Comparison of ENCODE assay signal across 12 cellular contexts in genomic region chr18:79245517-79246001, GRCh38.
DNase-seq lines count a peak whose midpoint lies in the region; TF ChIP-seq lines count a peak whose summit lies in the region.
"Had no signal": no experiment of that assay in that cellular context is flagged by ENCODE, and none has a peak within 500 bp of the region (broad histone marks: within the 10 kb centered on the region; RNA-seq: fewer than 3 reads in every experiment).

No MANE protein-coding gene starts in this region.

- POLR2A ChIA-PET in GM10248 (lab: Yijun Ruan, JAX) (no interaction called here), OCI-LY7 (lab: Charles Lee) (interaction anchor here (0.6 to 1.5 kb wide), 3 partner anchors 12 to 58 kb away, joined by 3 read pairs; no protein-coding TSS in a partner anchor)

- no peaks in the 10 kb centered on the region for H3K9me2 ChIP-seq in OCI-LY7 (ENCODE audit: insufficient read depth, low read length)

- H3K9me3 ChIP-seq in esophagus squamous epithelium (peaks cover 0 to 3% (median 0%) of the 10 kb centered on the region in 3 donors), OCI-LY7 (ENCODE audit: low read length) (no peaks in the 10 kb centered on the region)

- H4K20me1 ChIP-seq in OCI-LY7 (ENCODE audit: insufficient read depth, low read length) = no peaks in the 10 kb centered on the region

- H2AFZ ChIP-seq in OCI-LY7 (ENCODE audit: low read length) = no peak overlapping the region
- H2AFZ ChIP-seq: parathyroid adenoma had no signal

- no peaks in the 10 kb centered on the region for H3K9me3 Mint-ChIP-seq in IgD-negative memory B cell
- H3K9me3 Mint-ChIP-seq: activated naive CD4-positive, alpha-beta T cell treated with anti-CD3 and anti-CD28 coated beads, Interleukin-2, amount 50 U/mL, for 24 hours had no signal

- CTCF ChIA-PET in GM10248 (lab: Yijun Ruan, JAX) (interaction anchor here (0.7 to 1.1 kb wide), 5 partner anchors 13 to 370 kb away, joined by 3 to 5 read pairs (median 3); no protein-coding TSS in a partner anchor), OCI-LY7 (lab: Charles Lee; ENCODE audit: unreplicated experiment) (no interaction called here)

- BruUV-seq in OCI-LY7 (replicated peaks; lab: Mats Ljungman, UMichigan) = no TSS peak

- peaks cover 12 to 18% (median 12%) of the 10 kb centered on the region in 3 donors for H3K4me1 Mint-ChIP-seq in IgD-negative memory B cell

- peak overlapping the region; percentile 48 to 80 (median 66) for H3K27ac ChIP-seq in esophagus squamous epithelium
- H3K27ac ChIP-seq in OCI-LY7 (ENCODE audit: low read depth, low read length, poor library complexity, severe bottlenecking) = no peak overlapping the region
- H3K27ac ChIP-seq: HL-60, parathyroid adenoma had no signal

- intact Hi-C loops in esophagus squamous epithelium (cut with DNase I) (no loop called here), OCI-LY7 (cut with micrococcal nuclease; ENCODE audit: unreplicated experiment) (loop anchor here (2.0 to 10.0 kb wide), 3 partner anchors 49 to 371 kb away; partner anchors contain the start of gene ATP9B)

- no peak for TF ChIP-seq POLR2A in esophagus squamous epithelium (IDR thresholded peaks at IDR 0.05)

- no peaks in the 10 kb centered on the region for H3K27me3 ChIP-seq in esophagus squamous epithelium

- H3K79me2 ChIP-seq in OCI-LY7 (ENCODE audit: insufficient read depth, low read depth, low read length) = no peaks in the 10 kb centered on the region
- H3K79me2 ChIP-seq: parathyroid adenoma had no signal

- H3K27ac Mint-ChIP-seq in IgD-negative memory B cell = peak overlapping the region in 2 of 3 donors; percentile 59 to 77
- H3K27ac Mint-ChIP-seq: activated naive CD4-positive, alpha-beta T cell treated with anti-CD3 and anti-CD28 coated beads, Interleukin-2, amount 50 U/mL, for 24 hours had no signal

- no CpG with 5 or more reads among the region's 23 CpGs for WGBS in esophagus squamous epithelium, 2 donors

- H3K36me3 ChIP-seq in esophagus squamous epithelium = no peaks in the 10 kb centered on the region
- no peaks in the 10 kb centered on the region for H3K36me3 ChIP-seq in OCI-LY7 (ENCODE audit: insufficient read depth, low read length)

- H3K4me1 ChIP-seq in esophagus squamous epithelium (peaks cover 0 to 7% (median 0%) of the 10 kb centered on the region in 3 donors), OCI-LY7 (ENCODE audit: insufficient read depth, low read length, poor library complexity, severe bottlenecking) (peaks cover 54% of the 10 kb centered on the region)
- H3K4me1 ChIP-seq: parathyroid adenoma had no signal

- DNase-seq in NCI-H2081 (lab: John Stamatoyannopoulos, UW) (peak; percentile 30 to 57), NCI-H2081 treated with DMSO at 0.1 percent for 48 hours (lab: John Stamatoyannopoulos, UW) (no peak), T-helper 22 cell (ENCODE audit: low read depth) (peak; percentile 68), esophagus squamous epithelium (lab: John Stamatoyannopoulos, UW) (peak; percentile 8), GM10248 (ENCODE audit: extremely low spot score) (no peak), OCI-LY7 (ENCODE audit: low spot score) (no peak), NOMO-1 (lab: John Stamatoyannopoulos, UW; ENCODE audit: unreplicated experiment in 2 of 2) (no peak)
- DNase-seq: glutamatergic neuron had no signal

- H3K4me3 ChIP-seq in esophagus squamous epithelium (peak overlapping the region in 1 of 4 donors; percentile 43), OCI-LY7 (ENCODE audit: low read depth, low read length, poor library complexity, severe bottlenecking) (no peak overlapping the region)

- H3K4me2 ChIP-seq in OCI-LY7 (ENCODE audit: low read length) = no peak overlapping the region

- no peaks in the 10 kb centered on the region for H3K36me3 Mint-ChIP-seq in IgD-negative memory B cell
- H3K36me3 Mint-ChIP-seq: activated naive CD4-positive, alpha-beta T cell treated with anti-CD3 and anti-CD28 coated beads, Interleukin-2, amount 50 U/mL, for 24 hours had no signal

- TF ChIP-seq CTCF in esophagus squamous epithelium (IDR thresholded peaks at IDR 0.05) (no peak), GM10248 (IDR thresholded peaks at IDR 0.05; ENCODE audit: control extremely low read depth, extremely low read depth, low read depth, missing control alignments) (no peak), OCI-LY7 (conservative IDR thresholded peaks at IDR 0.05; ENCODE audit: low read length) (no peak)

- H3K27me3 Mint-ChIP-seq in IgD-negative memory B cell = no peaks in the 10 kb centered on the region
- H3K27me3 Mint-ChIP-seq: activated naive CD4-positive, alpha-beta T cell treated with anti-CD3 and anti-CD28 coated beads, Interleukin-2, amount 50 U/mL, for 24 hours had no signal

- H3K4me3 Mint-ChIP-seq in IgD-negative memory B cell = peak overlapping the region in 2 of 4 donors; percentile 8 to 52
- H3K4me3 Mint-ChIP-seq: activated naive CD4-positive, alpha-beta T cell treated with anti-CD3 and anti-CD28 coated beads, Interleukin-2, amount 50 U/mL, for 24 hours had no signal

Comparison
In these comparisons a context has a peak if more than half of its experiments do, and no peak if none do; other contexts are left out.
1. DNase-seq: peak in NCI-H2081 (2 of 2), T-helper 22 cell (single experiment) and esophagus squamous epithelium (single experiment); none in NCI-H2081 treated with DMSO at 0.1 percent for 48 hours (single experiment), GM10248 (single experiment), OCI-LY7 (single experiment) and NOMO-1 (0 of 2).